26 cellular contexts compared by ENCODE assay signal in the genomic region with DNA sequence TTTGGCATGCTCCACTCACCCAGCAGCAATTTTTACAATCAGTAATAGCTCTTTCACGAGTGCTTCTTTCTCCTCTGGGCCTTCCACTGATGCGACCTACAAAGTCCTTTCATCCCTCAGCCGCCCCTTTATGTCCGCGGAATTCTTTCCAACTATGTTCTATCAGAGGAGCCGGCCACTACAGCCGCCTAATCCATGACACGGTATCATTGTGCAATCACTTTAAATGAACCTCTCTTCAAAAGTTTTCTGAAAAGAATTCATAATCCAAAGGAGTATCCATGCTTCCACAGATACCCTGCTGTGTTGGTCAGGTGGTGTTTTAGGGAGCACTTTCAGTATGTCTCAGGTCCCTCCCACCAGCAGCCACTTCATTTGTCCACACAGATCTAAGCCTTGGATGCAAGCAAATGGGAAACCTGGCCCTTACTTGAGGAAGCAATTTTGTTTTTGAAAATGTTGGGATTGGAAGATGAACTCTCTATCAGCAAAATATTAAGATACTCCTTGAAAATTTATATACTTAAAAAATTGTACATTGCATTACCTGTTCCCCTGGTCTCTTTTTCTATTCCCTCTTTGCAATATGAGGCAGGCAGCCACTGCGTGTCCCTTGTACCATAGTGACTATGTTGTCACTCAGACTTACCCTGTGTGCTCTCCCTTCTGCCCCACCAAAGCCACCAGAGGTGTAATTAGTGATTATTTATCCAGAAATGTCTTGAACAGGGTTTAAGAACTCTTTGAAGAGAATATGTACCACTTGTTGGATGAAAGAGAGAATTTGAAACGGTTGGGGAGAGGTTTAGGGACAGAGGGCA.
"Had no signal": no experiment of that assay in that cellular context is flagged by ENCODE, and none has a peak within 500 bp of the region (broad histone marks: within the 10 kb centered on the region; RNA-seq: fewer than 3 reads in every experiment).

No MANE protein-coding gene starts in this region.

- H3K9me3 ChIP-seq: Peyer's patch, SJCRH30, SK-N-SH had no signal

- H3K4me1 Mint-ChIP-seq: activated CD4-positive, alpha-beta T cell treated with anti-CD3 and anti-CD28 coated beads, Interleukin-2, amount 10 ng/mL, durations not matched to agents 24 days and 14 days had no signal

- H3K4me1 ChIP-seq: Peyer's patch had no signal

- H3K9ac ChIP-seq: SK-N-SH had no signal

- H3K9me3 Mint-ChIP-seq: activated CD4-positive, alpha-beta memory T cell treated with anti-CD3 and anti-CD28 coated beads for 36 hours; activated CD4-positive, alpha-beta T cell treated with anti-CD3 and anti-CD28 coated beads, Interleukin-2, amount 10 ng/mL, durations not matched to agents 24 days and 14 days; activated naive CD4-positive, alpha-beta T cell treated with anti-CD3 and anti-CD28 coated beads, Interleukin-2, amount 50 U/mL, for 72 hours; activated T-cell treated with anti-CD3 and anti-CD28 coated beads, Interleukin-2, amount 50 U/mL, for 4 hours had no signal

- H3K4me2 ChIP-seq: SK-N-SH had no signal

- H3K27me3 ChIP-seq: brain microvascular endothelial cell, cardiac muscle cell, Peyer's patch, SJCRH30 had no signal

- H3K4me3 ChIP-seq: cardiac muscle cell, Peyer's patch, SJCRH30 had no signal

- H3K27ac ChIP-seq: brain microvascular endothelial cell, cardiac muscle cell, Peyer's patch, RWPE1, SJCRH30 had no signal

- H3K36me3 Mint-ChIP-seq: activated CD4-positive, alpha-beta memory T cell treated with anti-CD3 and anti-CD28 coated beads for 36 hours; activated naive CD4-positive, alpha-beta T cell treated with anti-CD3 and anti-CD28 coated beads, Interleukin-2, amount 50 U/mL, for 72 hours had no signal

- H3K4me3 Mint-ChIP-seq: activated CD4-positive, alpha-beta memory T cell treated with anti-CD3 and anti-CD28 coated beads for 36 hours; activated CD4-positive, alpha-beta T cell treated with anti-CD3 and anti-CD28 coated beads, Interleukin-2, amount 10 ng/mL, durations not matched to agents 24 days and 14 days; activated T-cell treated with anti-CD3 and anti-CD28 coated beads, Interleukin-2, amount 50 U/mL, for 4 hours had no signal

- DNase-seq: activated CD4-positive, alpha-beta memory T cell treated with anti-CD3 and anti-CD28 coated beads for 36 hours; activated CD4-positive, alpha-beta T cell treated with anti-CD3 and anti-CD28 coated beads for 1 hour; activated CD4-positive, alpha-beta T cell treated with anti-CD3 and anti-CD28 coated beads, Interleukin-2, amount 10 ng/mL, durations not matched to agents 24 days and 14 days; activated CD8-positive, alpha-beta memory T cell treated with anti-CD3 and anti-CD28 coated beads for 24 hours; activated effector memory CD4-positive, alpha-beta T cell treated with anti-CD3 and anti-CD28 coated beads, Interleukin-2, amount 50 U/mL, for 16 hours; activated naive CD4-positive, alpha-beta T cell treated with Interleukin-2 at 50 U/mL for 16 hours; activated T-cell treated with anti-CD3 and anti-CD28 coated beads, Interleukin-2, amount 50 U/mL, for 4 hours; amygdala; brain microvascular endothelial cell; MV-4-11; NCI-H1092 treated with DMSO at 0.1 percent for 48 hours; NCI-H1417 treated with DMSO at 0.1 percent for 48 hours; NCI-H1694; NCI-H2029; NCI-H2107; NCI-H2171 treated with DMSO at 0.1 percent for 48 hours; NCI-H510A treated with DMSO at 0.1 percent for 48 hours; NCI-H69; Peyer's patch; Right ventricle myocardium superior; SJCRH30; SK-N-SH; T-helper 1 cell had no signal

- H3K27ac Mint-ChIP-seq: activated CD4-positive, alpha-beta memory T cell treated with anti-CD3 and anti-CD28 coated beads for 36 hours; activated CD4-positive, alpha-beta T cell treated with anti-CD3 and anti-CD28 coated beads, Interleukin-2, amount 10 ng/mL, durations not matched to agents 24 days and 14 days; activated naive CD4-positive, alpha-beta T cell treated with anti-CD3 and anti-CD28 coated beads, Interleukin-2, amount 50 U/mL, for 72 hours had no signal

- ATAC-seq: activated naive CD4-positive, alpha-beta T cell treated with anti-CD3 and anti-CD28 coated beads, Interleukin-2, amount 50 U/mL, for 72 hours; activated T-cell treated with anti-CD3 and anti-CD28 coated beads, Interleukin-2, amount 50 U/mL, for 4 hours had no signal

- H3K36me3 ChIP-seq: brain microvascular endothelial cell, cardiac muscle cell, Peyer's patch had no signal
